Comparison of ENCODE assay signal across 7 cellular contexts in the genomic region with DNA sequence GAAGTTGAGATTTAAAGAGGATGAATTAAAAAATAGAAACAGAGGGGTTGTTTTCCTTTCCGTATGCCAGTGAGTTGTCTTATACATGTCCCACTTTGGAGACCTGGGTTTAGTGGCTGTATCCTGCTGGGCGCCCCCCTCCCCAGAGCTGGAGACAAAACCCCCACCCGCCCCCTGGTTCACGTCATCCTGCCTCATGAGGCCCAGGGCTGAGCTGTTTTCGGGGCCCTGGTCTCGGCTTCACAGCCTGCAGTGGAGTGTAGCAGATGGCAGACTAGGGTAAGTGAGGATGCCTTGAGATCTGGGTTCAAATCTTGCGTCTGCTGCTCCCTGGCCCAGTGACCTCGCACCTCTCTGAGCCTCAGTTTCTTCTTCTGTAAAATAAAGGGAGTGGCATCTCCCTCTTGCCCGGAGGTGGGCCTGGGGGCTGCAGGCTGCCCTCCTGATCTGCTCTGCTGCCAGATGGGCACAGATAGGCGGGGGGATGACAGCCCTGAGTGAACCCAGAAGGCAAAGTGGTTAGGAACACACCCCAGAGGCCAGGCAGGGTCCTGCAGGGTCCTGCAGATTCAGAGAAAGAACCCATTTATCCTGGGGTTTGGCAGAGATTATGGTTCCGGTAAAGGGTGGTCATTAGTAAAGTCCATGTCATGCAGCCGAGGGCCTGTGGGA. TPM values are rescaled to one million over a fixed set of nuclear protein-coding genes. Genes with fewer than 3 reads are reported as not detected.
DNase-seq lines count a peak whose midpoint lies in the region; ATAC-seq and TF ChIP-seq lines count a peak whose summit lies in the region.

No MANE protein-coding gene starts in this region.

- no peak for ATAC-seq in HG02588 (IDR thresholded peaks at IDR 0.05; ENCODE audit: unreplicated experiment)

- H3K9me3 ChIP-seq in HAP-1 (no peaks in the 10 kb centered on the region), smooth muscle cell (replicated peaks; ENCODE audit: low read depth) (no peaks in the 10 kb centered on the region)

- H2AFZ ChIP-seq in smooth muscle cell (ENCODE audit: low read depth), result no peak overlapping the region

- H3K4me3 ChIP-seq in HAP-1 (peak overlapping the region; percentile 20; the same call in 1 of the 2 replicates), fibroblast of pulmonary artery (replicated peaks; ENCODE audit: low read depth, low read length) (no peak overlapping the region), smooth muscle cell (peak overlapping the region; percentile 63)

- no peak for TF ChIP-seq CTCF in VCaP (conservative IDR thresholded peaks at IDR 0.05)
- TF ChIP-seq CTCF in fibroblast of pulmonary artery (IDR thresholded peaks at IDR 0.05; ENCODE audit: low read length, missing control alignments), result peak; percentile 5
- no peak for TF ChIP-seq CTCF in smooth muscle cell (IDR thresholded peaks at IDR 0.05; ENCODE audit: borderline replicate concordance, insufficient read depth, poor library complexity, severe bottlenecking)

- DNase-seq in HAP-1 (ENCODE audit: low spot score in 2 of 2) (no peak), fibroblast of pulmonary artery (ENCODE audit: low read depth) (no peak), smooth muscle cell (lab: John Stamatoyannopoulos, UW; ENCODE audit: unreplicated experiment) (no peak), NOMO-1 treated with dmso at 0.1 percent for 144 hours (lab: John Stamatoyannopoulos, UW; ENCODE audit: unreplicated experiment) (no peak), G401 (ENCODE audit: low spot score) (no peak)

- H3K9ac ChIP-seq in smooth muscle cell (ENCODE audit: low read depth), result no peak overlapping the region

- H3K79me2 ChIP-seq in smooth muscle cell (ENCODE audit: low read depth), result no peaks in the 10 kb centered on the region

- in situ Hi-C loops in HAP-1 (cut with MboI; ENCODE audit: low sequenced_read_pairs), result no loop called here
- in situ Hi-C loops in G401 (cut with HindIII; ENCODE audit: low sequenced_read_pairs), result no loop called here

- H3K27me3 ChIP-seq in HAP-1 (ENCODE audit: low read depth) (no peaks in the 10 kb centered on the region), smooth muscle cell (ENCODE audit: low read depth) (no peaks in the 10 kb centered on the region)

- peaks cover 15% of the 10 kb centered on the region for H3F3A ChIP-seq in smooth muscle cell (ENCODE audit: low read depth)

- peak overlapping the region; percentile 85 for H3K27ac ChIP-seq in VCaP
- peak overlapping the region; percentile 95 for H3K27ac ChIP-seq in smooth muscle cell (ENCODE audit: low read depth)

- H3K36me3 ChIP-seq in HAP-1 (replicated peaks), result no peaks in the 10 kb centered on the region
- H3K36me3 ChIP-seq in smooth muscle cell (ENCODE audit: low read depth), result no peaks in the 10 kb centered on the region

- 77% methylated on average over 12 of the region's 12 CpGs for WGBS in smooth muscle cell (ENCODE audit: low lambda C conversion rate)

- peaks cover 13% of the 10 kb centered on the region for H3K4me1 ChIP-seq in HAP-1
- H3K4me1 ChIP-seq in smooth muscle cell (ENCODE audit: low read depth), result peaks cover 24% of the 10 kb centered on the region

- H3K4me2 ChIP-seq in smooth muscle cell, result peak overlapping the region; percentile 92

- no peaks in the 10 kb centered on the region for H4K20me1 ChIP-seq in smooth muscle cell (ENCODE audit: low read depth)

RNA-seq across cellular contexts. Expression of gene SOCS3, which starts 45.1 kb away (rescaled TPM):
- 116 and 172 TPM in 2 replicates for total RNA-seq in smooth muscle cell
- polyA plus RNA-seq in smooth muscle cell, result 201 and 310 TPM in 2 replicates
- 72.7 and 90.1 TPM in 2 replicates for total RNA-seq in G401 (2014; rRNA removed; shearing (Covaris generic))
